19 cellular contexts compared by ENCODE assay signal in the genomic region with DNA sequence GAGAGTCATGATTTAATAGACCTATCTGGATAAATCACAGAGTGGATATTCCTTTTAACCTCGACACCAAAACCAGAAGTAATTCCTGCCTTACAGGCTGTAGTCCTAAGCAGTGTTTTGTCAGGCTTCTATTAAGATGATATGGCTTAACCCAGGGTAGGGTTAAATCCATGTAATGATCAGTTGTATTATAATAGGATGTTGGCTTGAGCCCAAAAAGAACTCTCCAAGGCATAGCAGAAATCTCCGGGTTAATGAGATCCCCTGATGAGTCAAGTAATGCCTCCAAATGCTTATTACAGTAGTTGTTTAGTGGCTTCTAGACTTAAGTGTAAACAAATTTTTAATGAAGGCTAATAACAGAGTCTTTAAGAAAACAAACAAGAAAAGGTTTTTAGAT.
A peak's percentile ranks its signal among the peaks of the same experiment; 100 is the strongest.
DNase-seq lines count a peak whose midpoint lies in the region; TF ChIP-seq lines count a peak whose summit lies in the region.
"Had no signal": no experiment of that assay in that cellular context is flagged by ENCODE, and none has a peak within 500 bp of the region (broad histone marks: within the 10 kb centered on the region; RNA-seq: fewer than 3 reads in every experiment).

No MANE protein-coding gene starts in this region.

- peak overlapping the region; percentile 65 for H3K27ac ChIP-seq in VCaP
- H3K27ac ChIP-seq: 22Rv1, KMS-11 had no signal

- H3K4me3 ChIP-seq in retinal pigment epithelial cell (ENCODE audit: low read length): no peak overlapping the region

- peak; percentile 45 for DNase-seq in DMS 273 (lab: John Stamatoyannopoulos, UW; ENCODE audit: unreplicated experiment)
- no peak for DNase-seq in DMS 273 treated with DMSO at 0.1 percent for 48 hours (lab: John Stamatoyannopoulos, UW)
- peak; percentile 31 to 88 for DNase-seq in NCI-H524 (lab: John Stamatoyannopoulos, UW)
- peak; percentile 79 for DNase-seq in retinal pigment epithelial cell (ENCODE audit: low read depth)
- DNase-seq in MV-4-11 (lab: John Stamatoyannopoulos, UW): no peak
- no peak for DNase-seq in NCI-H146 treated with DMSO at 0.1 percent for 48 hours (lab: John Stamatoyannopoulos, UW; ENCODE audit: unreplicated experiment)
- no peak for DNase-seq in activated CD4-positive, alpha-beta T cell treated with anti-CD3 and anti-CD28 coated beads for 48 hours
- DNase-seq: ACHN; BE2C; CD8-positive, alpha-beta memory T cell; H7; NCI-H1105; NCI-H1436 treated with DMSO at 0.1 percent for 48 hours; NCI-H1930; NCI-H2107; NCI-H446 treated with DMSO at 0.1 percent for 48 hours had no signal

- TF ChIP-seq CTCF in VCaP (conservative IDR thresholded peaks at IDR 0.05) (no peak), retinal pigment epithelial cell (conservative IDR thresholded peaks at IDR 0.05; ENCODE audit: low read depth, low read length) (no peak)

Comparison
In these comparisons a context has a peak if more than half of its experiments do, and no peak if none do; other contexts are left out.
1. DNase-seq: peak in DMS 273 (single experiment), NCI-H524 (2 of 2) and retinal pigment epithelial cell (single experiment); none in DMS 273 treated with DMSO at 0.1 percent for 48 hours (single experiment), MV-4-11 (single experiment), NCI-H146 treated with DMSO at 0.1 percent for 48 hours (single experiment) and activated CD4-positive, alpha-beta T cell treated with anti-CD3 and anti-CD28 coated beads for 48 hours (single experiment).